16 cellular contexts compared by ENCODE assay signal in genomic region chr7:36599645-36600313, GRCh38.
DNase-seq lines count a peak whose midpoint lies in the region; ATAC-seq lines count a peak whose summit lies in the region.
"Had no signal": no experiment of that assay in that cellular context is flagged by ENCODE, and none has a peak within 500 bp of the region (broad histone marks: within the 10 kb centered on the region; RNA-seq: fewer than 3 reads in every experiment).

No MANE protein-coding gene starts in this region.

- no peak overlapping the region for H4K91ac ChIP-seq in mesenchymal stem cell (ENCODE audit: low read length)

- H3K23ac ChIP-seq in mesenchymal stem cell (ENCODE audit: low read length in 2 of 2) = no peak overlapping the region

- no peaks in the 10 kb centered on the region for H3K36me3 ChIP-seq in mesenchymal stem cell (ENCODE audit: control insufficient read depth in 1 of 2, insufficient read depth in 2 of 2, low read depth in 1 of 2, low read length in 2 of 2)

- no peak overlapping the region for H2BK15ac ChIP-seq in mesenchymal stem cell (ENCODE audit: low read depth, poor library complexity, severe bottlenecking)

- peak overlapping the region; percentile 32 for H3K27ac Mint-ChIP-seq in stimulated activated naive CD8-positive, alpha-beta T cell treated with anti-CD3 and anti-CD28 coated beads, Interleukin-15, Interleukin-2, amounts not matched to agents 100 ng/mL and 50 ng/mL, for 24 hours
- H3K27ac Mint-ChIP-seq in stimulated activated naive CD8-positive, alpha-beta T cell treated with anti-CD3 and anti-CD28 coated beads, Interleukin-15, amount 100 ng/mL, for 72 hours = no peak overlapping the region
- no peak overlapping the region for H3K27ac Mint-ChIP-seq in activated CD4-positive, alpha-beta memory T cell treated with anti-CD3 and anti-CD28 coated beads for 36 hours

- intact Hi-C loops in activated CD4-positive, alpha-beta memory T cell treated with anti-CD3 and anti-CD28 coated beads for 36 hours (cut with micrococcal nuclease) = loop anchor here (5.0 kb wide), 1 partner anchor 482 kb away; no protein-coding TSS in a partner anchor

- no peaks in the 10 kb centered on the region for H3K27me3 ChIP-seq in mononuclear cell (ENCODE audit: insufficient read depth, low read length)
- H3K27me3 ChIP-seq in mesenchymal stem cell (ENCODE audit: control insufficient read depth in 1 of 2, insufficient read depth in 1 of 2, low read length in 2 of 2) = no peaks in the 10 kb centered on the region

- H3K9me3 ChIP-seq in mononuclear cell (ENCODE audit: low read depth, low read length) (no peaks in the 10 kb centered on the region), mesenchymal stem cell (ENCODE audit: control insufficient read depth, low read length) (no peaks in the 10 kb centered on the region)

- H4K8ac ChIP-seq in mesenchymal stem cell (ENCODE audit: low read length) = no peak overlapping the region

- H3K4me1 ChIP-seq in mononuclear cell (ENCODE audit: insufficient read depth, low read length) (peaks cover 33% of the 10 kb centered on the region), mesenchymal stem cell (ENCODE audit: control insufficient read depth, insufficient read depth, low read depth, low read length) (peaks cover 7% of the 10 kb centered on the region)

- no peaks in the 10 kb centered on the region for H3K27me3 Mint-ChIP-seq in stimulated activated naive CD8-positive, alpha-beta T cell treated with anti-CD3 and anti-CD28 coated beads, Interleukin-15, Interleukin-2, amounts not matched to agents 100 ng/mL and 50 ng/mL, for 24 hours
- no peaks in the 10 kb centered on the region for H3K27me3 Mint-ChIP-seq in stimulated activated naive CD8-positive, alpha-beta T cell treated with anti-CD3 and anti-CD28 coated beads, Interleukin-15, amount 100 ng/mL, for 72 hours
- no peaks in the 10 kb centered on the region for H3K27me3 Mint-ChIP-seq in activated CD4-positive, alpha-beta memory T cell treated with anti-CD3 and anti-CD28 coated beads for 36 hours

- H3K9me3 Mint-ChIP-seq in stimulated activated naive CD8-positive, alpha-beta T cell treated with anti-CD3 and anti-CD28 coated beads, Interleukin-15, Interleukin-2, amounts not matched to agents 100 ng/mL and 50 ng/mL, for 24 hours = no peaks in the 10 kb centered on the region
- no peaks in the 10 kb centered on the region for H3K9me3 Mint-ChIP-seq in stimulated activated naive CD8-positive, alpha-beta T cell treated with anti-CD3 and anti-CD28 coated beads, Interleukin-15, amount 100 ng/mL, for 72 hours
- H3K9me3 Mint-ChIP-seq in activated CD4-positive, alpha-beta memory T cell treated with anti-CD3 and anti-CD28 coated beads for 36 hours = no peaks in the 10 kb centered on the region

- H2BK120ac ChIP-seq in mesenchymal stem cell (ENCODE audit: low read depth, low read length) = no peak overlapping the region

- H3K4me2 ChIP-seq in mesenchymal stem cell (ENCODE audit: low read length, poor library complexity, severe bottlenecking) = no peak overlapping the region

- H2BK5ac ChIP-seq in mesenchymal stem cell (ENCODE audit: low read depth, low read length, poor library complexity, severe bottlenecking) = no peak overlapping the region

- no peak overlapping the region for H3K4ac ChIP-seq in mesenchymal stem cell (ENCODE audit: low read depth in 1 of 2, low read length in 2 of 2)

- no peak overlapping the region for H3K27ac ChIP-seq in mesenchymal stem cell (ENCODE audit: low read length, poor library complexity, severe bottlenecking)
- H3K27ac ChIP-seq: 22Rv1 had no signal

- no peaks in the 10 kb centered on the region for H3K36me3 Mint-ChIP-seq in stimulated activated naive CD8-positive, alpha-beta T cell treated with anti-CD3 and anti-CD28 coated beads, Interleukin-15, Interleukin-2, amounts not matched to agents 100 ng/mL and 50 ng/mL, for 24 hours (ENCODE audit: low read depth)
- H3K36me3 Mint-ChIP-seq in activated CD4-positive, alpha-beta memory T cell treated with anti-CD3 and anti-CD28 coated beads for 36 hours = no peaks in the 10 kb centered on the region

- H3K4me1 Mint-ChIP-seq in stimulated activated naive CD8-positive, alpha-beta T cell treated with anti-CD3 and anti-CD28 coated beads, Interleukin-15, Interleukin-2, amounts not matched to agents 100 ng/mL and 50 ng/mL, for 24 hours (ENCODE audit: low read depth) = peaks cover 55% of the 10 kb centered on the region
- H3K4me1 Mint-ChIP-seq in stimulated activated naive CD8-positive, alpha-beta T cell treated with anti-CD3 and anti-CD28 coated beads, Interleukin-15, amount 100 ng/mL, for 72 hours = peaks cover 60% of the 10 kb centered on the region
- peaks cover 47% of the 10 kb centered on the region for H3K4me1 Mint-ChIP-seq in activated CD4-positive, alpha-beta memory T cell treated with anti-CD3 and anti-CD28 coated beads for 36 hours (ENCODE audit: low read depth)

- no peak overlapping the region for H3K9ac ChIP-seq in mesenchymal stem cell (ENCODE audit: low read length)

- CTCF ChIA-PET in activated CD4-positive, alpha-beta memory T cell treated with anti-CD3 and anti-CD28 coated beads for 36 hours (lab: Charles Lee) = no interaction called here

- no peak overlapping the region for H3K4me3 Mint-ChIP-seq in stimulated activated naive CD8-positive, alpha-beta T cell treated with anti-CD3 and anti-CD28 coated beads, Interleukin-15, Interleukin-2, amounts not matched to agents 100 ng/mL and 50 ng/mL, for 24 hours
- no peak overlapping the region for H3K4me3 Mint-ChIP-seq in stimulated activated naive CD8-positive, alpha-beta T cell treated with anti-CD3 and anti-CD28 coated beads, Interleukin-15, amount 100 ng/mL, for 72 hours
- H3K4me3 Mint-ChIP-seq in activated CD4-positive, alpha-beta memory T cell treated with anti-CD3 and anti-CD28 coated beads for 36 hours = no peak overlapping the region

- H2AK5ac ChIP-seq in mesenchymal stem cell (ENCODE audit: low read length, severe bottlenecking) = no peak overlapping the region

- no peaks in the 10 kb centered on the region for H3K79me1 ChIP-seq in mesenchymal stem cell (replicated peaks; ENCODE audit: low read length, poor library complexity, severe bottlenecking)

- 94% methylated on average over 10 of the region's 10 CpGs for WGBS in mesenchymal stem cell

- no peak overlapping the region for H3K18ac ChIP-seq in mesenchymal stem cell (ENCODE audit: low read depth in 1 of 2, low read length in 2 of 2)

- H2BK12ac ChIP-seq in mesenchymal stem cell (ENCODE audit: low read length in 2 of 2) = no peak overlapping the region

- no peak overlapping the region for H3K14ac ChIP-seq in mesenchymal stem cell (ENCODE audit: low read length in 2 of 2)

- peak; percentile 10 for DNase-seq in DMS53 treated with DMSO at 0.1 percent for 48 hours (lab: John Stamatoyannopoulos, UW; ENCODE audit: unreplicated experiment)
- no peak for DNase-seq in DMS53 (lab: John Stamatoyannopoulos, UW)
- no peak for DNase-seq in stimulated activated naive CD8-positive, alpha-beta T cell treated with anti-CD3 and anti-CD28 coated beads, Interleukin-15, amount 100 ng/mL, for 72 hours
- DNase-seq in activated CD4-positive, alpha-beta memory T cell treated with anti-CD3 and anti-CD28 coated beads for 36 hours = no peak
- no peak for DNase-seq in mesenchymal stem cell
- DNase-seq: EL, H7, Karpas-422, NCI-H1930, NCI-H2171 treated with DMSO at 0.1 percent for 48 hours, NCI-H82 had no signal

- ATAC-seq in stimulated activated naive CD8-positive, alpha-beta T cell treated with anti-CD3 and anti-CD28 coated beads, Interleukin-15, amount 100 ng/mL, for 72 hours = no peak
- no peak for ATAC-seq in HG03045 (IDR thresholded peaks at IDR 0.05; ENCODE audit: unreplicated experiment)
- ATAC-seq: Panc1 had no signal

- POLR2A ChIA-PET in activated CD4-positive, alpha-beta memory T cell treated with anti-CD3 and anti-CD28 coated beads for 36 hours (lab: Charles Lee) = no interaction called here

- H3K4me3 ChIP-seq in mononuclear cell (ENCODE audit: low read length) (peak overlapping the region; percentile 10), mesenchymal stem cell (ENCODE audit: insufficient read depth in 1 of 2, low read depth in 1 of 2, low read length in 2 of 2) (no peak overlapping the region)

- H2AFZ ChIP-seq in mesenchymal stem cell (ENCODE audit: low read depth, low read length) = no peak overlapping the region
